30 cellular contexts compared by ENCODE assay signal in the genomic region with DNA sequence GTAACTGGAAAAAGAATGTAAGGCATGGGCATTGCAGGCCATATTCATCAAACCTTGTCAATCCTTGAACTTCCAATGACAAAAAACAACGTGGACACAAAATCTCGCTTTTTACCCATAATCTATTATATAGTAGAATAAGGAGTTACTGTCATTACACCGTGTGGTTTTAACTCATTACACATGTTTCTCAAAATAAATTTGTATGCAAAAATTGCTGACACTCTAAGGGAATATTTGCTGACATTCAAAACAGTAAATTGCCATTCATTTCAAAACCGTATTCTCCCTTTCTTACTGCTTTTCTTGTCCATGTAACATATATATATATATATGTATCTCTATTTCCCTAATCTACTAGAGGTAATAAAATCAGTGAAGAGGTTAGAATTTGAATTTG.
"Had no signal": no experiment of that assay in that cellular context is flagged by ENCODE, and none has a peak within 500 bp of the region (broad histone marks: within the 10 kb centered on the region; RNA-seq: fewer than 3 reads in every experiment).

No MANE protein-coding gene starts in this region.

- H3K4me1 Mint-ChIP-seq: activated CD4-positive, alpha-beta T cell treated with anti-CD3 and anti-CD28 coated beads for 36 hours; activated CD4-positive, alpha-beta T cell treated with anti-CD3 and anti-CD28 coated beads, Interleukin-2, amount 10 ng/mL, durations not matched to agents 24 days and 14 days; activated CD8-positive, alpha-beta memory T cell treated with anti-CD3 and anti-CD28 coated beads, Interleukin-2, amount 10 ng/mL, durations not matched to agents 7 days and 5 days; activated naive CD4-positive, alpha-beta T cell treated with anti-CD3 and anti-CD28 coated beads, Interleukin-2, amount 50 U/mL, for 24 hours; activated naive CD8-positive, alpha-beta T cell treated with anti-CD3 and anti-CD28 coated beads for 36 hours; activated naive CD8-positive, alpha-beta T cell treated with anti-CD3 and anti-CD28 coated beads, Interleukin-2, amount 50 U/mL, for 24 hours had no signal

- ATAC-seq: activated CD4-positive, alpha-beta T cell treated with anti-CD3 and anti-CD28 coated beads for 36 hours; activated CD8-positive, alpha-beta memory T cell treated with anti-CD3 and anti-CD28 coated beads, Interleukin-2, amount 10 ng/mL, durations not matched to agents 7 days and 5 days; activated CD8-positive, alpha-beta T cell treated with anti-CD3 and anti-CD28 coated beads, Interleukin-2, amount 10 ng/mL, durations not matched to agents 7 days and 5 days; activated naive CD8-positive, alpha-beta T cell treated with anti-CD3 and anti-CD28 coated beads, Interleukin-2, amount 50 U/mL, for 24 hours; body of pancreas; effector memory CD8-positive, alpha-beta T cell; foreskin keratinocyte had no signal

- H3K9me3 ChIP-seq: adrenal gland, body of pancreas, esophagus muscularis mucosa, gastrocnemius medialis had no signal

- H3K27me3 Mint-ChIP-seq: activated CD4-positive, alpha-beta memory T cell treated with anti-CD3 and anti-CD28 coated beads for 36 hours; activated naive CD4-positive, alpha-beta T cell treated with anti-CD3 and anti-CD28 coated beads, Interleukin-2, amount 50 U/mL, for 24 hours had no signal

- H3K9me3 Mint-ChIP-seq: activated CD4-positive, alpha-beta memory T cell treated with anti-CD3 and anti-CD28 coated beads for 36 hours; activated CD4-positive, alpha-beta T cell treated with anti-CD3 and anti-CD28 coated beads, Interleukin-2, amount 10 ng/mL, durations not matched to agents 24 days and 14 days; activated naive CD4-positive, alpha-beta T cell treated with anti-CD3 and anti-CD28 coated beads for 36 hours; activated naive CD4-positive, alpha-beta T cell treated with anti-CD3 and anti-CD28 coated beads, Interleukin-2, amount 50 U/mL, for 24 hours; activated naive CD8-positive, alpha-beta T cell treated with anti-CD3 and anti-CD28 coated beads for 36 hours; activated naive CD8-positive, alpha-beta T cell treated with anti-CD3 and anti-CD28 coated beads, Interleukin-2, amount 50 U/mL, for 24 hours; activated T-helper 1 cell treated with anti-CD3 and anti-CD28 coated beads, Interleukin-12 subunit alpha, Interleukin-12 subunit beta, Interleukin-2, Interleukin-4 antibody, amounts not matched to agents 30 ng/mL and 10 ng/mL and 1 ng/mL, durations not matched to agents 14 hours and 24 hours and 36 hours; activated T-helper 2 cell treated with anti-CD3 and anti-CD28 coated beads, Interferon-gamma antibody, Interleukin-2, Interleukin-4, amounts not matched to agents 10 μg/mL and 5 μg/mL and 100 μg/mL, durations not matched to agents 14 hours and 24 hours and 36 hours; effector memory CD8-positive, alpha-beta T cell had no signal

- H3K4me3 Mint-ChIP-seq: activated CD4-positive, alpha-beta memory T cell treated with anti-CD3 and anti-CD28 coated beads for 36 hours; activated CD4-positive, alpha-beta T cell treated with anti-CD3 and anti-CD28 coated beads for 36 hours; activated CD4-positive, alpha-beta T cell treated with anti-CD3 and anti-CD28 coated beads, Interleukin-2, amount 10 ng/mL, durations not matched to agents 24 days and 14 days; activated CD8-positive, alpha-beta memory T cell treated with anti-CD3 and anti-CD28 coated beads, Interleukin-2, amount 10 ng/mL, durations not matched to agents 7 days and 5 days; activated CD8-positive, alpha-beta T cell treated with anti-CD3 and anti-CD28 coated beads, Interleukin-2, amount 10 ng/mL, durations not matched to agents 7 days and 5 days; activated naive CD4-positive, alpha-beta T cell treated with anti-CD3 and anti-CD28 coated beads for 36 hours; activated naive CD4-positive, alpha-beta T cell treated with anti-CD3 and anti-CD28 coated beads, Interleukin-2, amount 50 U/mL, for 24 hours; activated naive CD8-positive, alpha-beta T cell treated with anti-CD3 and anti-CD28 coated beads for 36 hours; activated naive CD8-positive, alpha-beta T cell treated with anti-CD3 and anti-CD28 coated beads, Interleukin-2, amount 50 U/mL, for 24 hours; activated T-helper 1 cell treated with anti-CD3 and anti-CD28 coated beads, Interleukin-12 subunit alpha, Interleukin-12 subunit beta, Interleukin-2, Interleukin-4 antibody, amounts not matched to agents 30 ng/mL and 10 ng/mL and 1 ng/mL, durations not matched to agents 14 hours and 24 hours and 36 hours; effector memory CD8-positive, alpha-beta T cell had no signal

- H3K36me3 Mint-ChIP-seq: activated CD4-positive, alpha-beta memory T cell treated with anti-CD3 and anti-CD28 coated beads for 36 hours; activated CD8-positive, alpha-beta memory T cell treated with anti-CD3 and anti-CD28 coated beads, Interleukin-2, amount 10 ng/mL, durations not matched to agents 7 days and 5 days had no signal

- H3K36me3 ChIP-seq: adrenal gland, esophagus muscularis mucosa, gastrocnemius medialis had no signal

- H3K4me1 ChIP-seq: foreskin keratinocyte, gastrocnemius medialis had no signal

- DNase-seq: activated CD4-positive, alpha-beta memory T cell treated with anti-CD3 and anti-CD28 coated beads for 36 hours; activated CD4-positive, alpha-beta T cell treated with anti-CD3 and anti-CD28 coated beads for 36 hours; activated CD4-positive, alpha-beta T cell treated with anti-CD3 and anti-CD28 coated beads, Interleukin-2, amount 10 ng/mL, durations not matched to agents 24 days and 14 days; activated CD4-positive, CD25-positive, alpha-beta regulatory T cell; activated CD4-positive, CD25-positive, alpha-beta regulatory T cell treated with anti-CD3 and anti-CD28 coated beads, Interleukin-2, amount 50 U/mL, for 72 hours; activated CD8-positive, alpha-beta memory T cell treated with anti-CD3 and anti-CD28 coated beads, Interleukin-2, amount 10 ng/mL, durations not matched to agents 7 days and 5 days; activated CD8-positive, alpha-beta memory T cell treated with anti-CD3 and anti-CD28 coated beads, Interleukin-2, amount 50 U/mL, for 4 hours; activated CD8-positive, alpha-beta T cell treated with anti-CD3 and anti-CD28 coated beads, Interleukin-2, amount 10 ng/mL, durations not matched to agents 7 days and 5 days; activated effector memory CD4-positive, alpha-beta T cell treated with anti-CD3 and anti-CD28 coated beads, Interleukin-2, amount 50 U/mL, for 16 hours; activated naive CD4-positive, alpha-beta T cell treated with anti-CD3 and anti-CD28 coated beads for 36 hours; activated naive CD8-positive, alpha-beta T cell treated with anti-CD3 and anti-CD28 coated beads for 36 hours; activated naive CD8-positive, alpha-beta T cell treated with anti-CD3 and anti-CD28 coated beads, Interleukin-2, amount 50 U/mL, for 24 hours; activated T-cell treated with anti-CD3 and anti-CD28 coated beads, Interleukin-2, amount 50 U/mL, for 1 hour; activated T-cell treated with anti-CD3 and anti-CD28 coated beads, Interleukin-2, amount 50 U/mL, for 48 hours; adrenal gland; amygdala; aorta; body of pancreas; caudate nucleus; cortex of kidney; effector CD4-positive, alpha-beta T cell; effector memory CD8-positive, alpha-beta T cell; erythroblast; foreskin keratinocyte; gastrocnemius medialis; T-helper 2 cell had no signal

- H3K27me3 ChIP-seq: adrenal gland, body of pancreas, esophagus muscularis mucosa, gastrocnemius medialis had no signal

- H3K4me3 ChIP-seq: body of pancreas, esophagus muscularis mucosa, gastrocnemius medialis had no signal

- H3K27ac Mint-ChIP-seq: activated CD4-positive, alpha-beta memory T cell treated with anti-CD3 and anti-CD28 coated beads for 36 hours; activated CD4-positive, alpha-beta T cell treated with anti-CD3 and anti-CD28 coated beads for 36 hours; activated CD4-positive, alpha-beta T cell treated with anti-CD3 and anti-CD28 coated beads, Interleukin-2, amount 10 ng/mL, durations not matched to agents 24 days and 14 days; activated CD8-positive, alpha-beta memory T cell treated with anti-CD3 and anti-CD28 coated beads, Interleukin-2, amount 10 ng/mL, durations not matched to agents 7 days and 5 days; activated CD8-positive, alpha-beta T cell treated with anti-CD3 and anti-CD28 coated beads, Interleukin-2, amount 10 ng/mL, durations not matched to agents 7 days and 5 days; activated naive CD4-positive, alpha-beta T cell treated with anti-CD3 and anti-CD28 coated beads for 36 hours; activated naive CD4-positive, alpha-beta T cell treated with anti-CD3 and anti-CD28 coated beads, Interleukin-2, amount 50 U/mL, for 24 hours; activated naive CD8-positive, alpha-beta T cell treated with anti-CD3 and anti-CD28 coated beads for 36 hours; activated naive CD8-positive, alpha-beta T cell treated with anti-CD3 and anti-CD28 coated beads, Interleukin-2, amount 50 U/mL, for 24 hours; activated T-helper 1 cell treated with anti-CD3 and anti-CD28 coated beads, Interleukin-12 subunit alpha, Interleukin-12 subunit beta, Interleukin-2, Interleukin-4 antibody, amounts not matched to agents 30 ng/mL and 10 ng/mL and 1 ng/mL, durations not matched to agents 14 hours and 24 hours and 36 hours; activated T-helper 2 cell treated with anti-CD3 and anti-CD28 coated beads, Interferon-gamma antibody, Interleukin-2, Interleukin-4, amounts not matched to agents 10 μg/mL and 5 μg/mL and 100 μg/mL, durations not matched to agents 14 hours and 24 hours and 36 hours; effector memory CD8-positive, alpha-beta T cell had no signal

- H3K27ac ChIP-seq: adrenal gland, body of pancreas, foreskin keratinocyte had no signal
